2 cellular contexts compared by ENCODE assay signal in genomic region chr19:44642375-44642774, GRCh38.
TF ChIP-seq lines count a peak whose summit lies in the region.

No MANE protein-coding gene starts in this region.

TF ChIP-seq in HEK293, 187 proteins besides CTCF, POLR2A, EP300 and RAD21 (continues in another document):
- TF ChIP-seq PRDM4 (tag by site-specific recombination; IDR thresholded peaks at IDR 0.05), result no peak
- TF ChIP-seq ZNF544 (tag by site-specific recombination; IDR thresholded peaks at IDR 0.05), result no peak; the same call in 1 of the 2 replicates
- TF ChIP-seq INSM2 (tag by site-specific recombination; IDR thresholded peaks at IDR 0.05), result no peak
- no peak for TF ChIP-seq HIC1 (tag by site-specific recombination; IDR thresholded peaks at IDR 0.05)
- no peak for TF ChIP-seq TRIM28 (IDR thresholded peaks at IDR 0.05; ENCODE audit: borderline replicate concordance, low read length)
- peak; percentile 43; the same call in 1 of the 2 replicates for TF ChIP-seq ZNF366 (tag by site-specific recombination; conservative IDR thresholded peaks at IDR 0.05)
- TF ChIP-seq IKZF3 (tag by site-specific recombination; IDR thresholded peaks at IDR 0.05), result no peak
- TF ChIP-seq ZBTB48 (tag by site-specific recombination; IDR thresholded peaks at IDR 0.05), result no peak
- TF ChIP-seq ZNF692 (tag by site-specific recombination; IDR thresholded peaks at IDR 0.05), result no peak
- no peak for TF ChIP-seq GLI4 (tag by site-specific recombination; IDR thresholded peaks at IDR 0.05)
- TF ChIP-seq ZNF596 (tag by site-specific recombination; IDR thresholded peaks at IDR 0.05), result peak; percentile 99
- peak; percentile 54; the same call in 1 of the 2 replicates for TF ChIP-seq ZNF398 (tag by site-specific recombination; IDR thresholded peaks at IDR 0.05)
- no peak for TF ChIP-seq ZBTB8A (tag by site-specific recombination; IDR thresholded peaks at IDR 0.05)
- TF ChIP-seq ZNF426 (tag by site-specific recombination; IDR thresholded peaks at IDR 0.05), result no peak
- no peak for TF ChIP-seq ZNF558 (tag by site-specific recombination; IDR thresholded peaks at IDR 0.05)
- no peak for TF ChIP-seq ZNF341 (tag by site-specific recombination; IDR thresholded peaks at IDR 0.05; ENCODE audit: low read depth)
- no peak for TF ChIP-seq ZNF266 (tag by site-specific recombination; IDR thresholded peaks at IDR 0.05; ENCODE audit: low read depth)
- no peak for TF ChIP-seq ZBTB1 (tag by site-specific recombination; IDR thresholded peaks at IDR 0.05)

TF ChIP-seq in K562, 482 proteins besides CTCF, POLR2A, EP300 and RAD21 (continues in another document):
- TF ChIP-seq VEZF1 (CRISPR knock-in tag; IDR thresholded peaks at IDR 0.05) (peak; percentile 79), FOXJ3 (CRISPR knock-in tag; IDR thresholded peaks at IDR 0.05) (no peak), ID3 (CRISPR knock-in tag; IDR thresholded peaks at IDR 0.05) (no peak), ID3 (tag; IDR thresholded peaks at IDR 0.05) (no peak), MTA1 (IDR thresholded peaks at IDR 0.05; ENCODE audit: borderline replicate concordance) (peak; percentile 65; the same call in 1 of the 2 replicates), L3MBTL2 (IDR thresholded peaks at IDR 0.05) (no peak), ZHX1 (conservative IDR thresholded peaks at IDR 0.05; ENCODE audit: low read length) (no peak), HIVEP1 (CRISPR knock-in tag; IDR thresholded peaks at IDR 0.05) (no peak), ZNF134 (CRISPR knock-in tag; conservative IDR thresholded peaks at IDR 0.05) (no peak), ZNF512 (tag; IDR thresholded peaks at IDR 0.05) (peak; percentile 62; the same call in 1 of the 2 replicates), LARP7 (IDR thresholded peaks at IDR 0.05) (0 out of 2 replicates have a peak, but pooled peaks have one; percentile 20), ZNF121 (CRISPR knock-in tag; conservative IDR thresholded peaks at IDR 0.05) (no peak), CBFA2T3 (IDR thresholded peaks at IDR 0.05) (peak; percentile 81), HBP1 (CRISPR knock-in tag; IDR thresholded peaks at IDR 0.05) (0 out of 2 replicates have a peak, but pooled peaks have one; percentile 79), ZBTB7A (IDR thresholded peaks at IDR 0.05; ENCODE audit: borderline replicate concordance, control insufficient read depth, low read depth, low read length) (no peak), HNRNPLL (IDR thresholded peaks at IDR 0.05; ENCODE audit: low read depth, low read length, poor library complexity, severe bottlenecking) (no peak), NFE2L1 (tag; IDR thresholded peaks at IDR 0.05; ENCODE audit: borderline replicate concordance, low read depth) (no peak), RUNX1 (IDR thresholded peaks at IDR 0.05; ENCODE audit: low read depth) (no peak), PRPF4 (IDR thresholded peaks at IDR 0.05; ENCODE audit: insufficient read depth, low read depth, low read length, poor library complexity, severe bottlenecking) (no peak), TGIF2 (CRISPR knock-in tag; IDR thresholded peaks at IDR 0.05) (no peak), NFRKB (IDR thresholded peaks at IDR 0.05; ENCODE audit: low read depth) (no peak), ZNF589 (CRISPR knock-in tag; IDR thresholded peaks at IDR 0.05; ENCODE audit: low read depth) (no peak), DNMT1 (IDR thresholded peaks at IDR 0.05) (no peak), ZNF24 (IDR thresholded peaks at IDR 0.05) (no peak), E2F8 (IDR thresholded peaks at IDR 0.05; ENCODE audit: low read depth, partially characterized antibody) (no peak), FOXP1 (CRISPR knock-in tag; IDR thresholded peaks at IDR 0.05) (no peak), THAP7 (CRISPR knock-in tag; IDR thresholded peaks at IDR 0.05) (no peak), CAMTA2 (CRISPR knock-in tag; conservative IDR thresholded peaks at IDR 0.05) (no peak), TAL1 (IDR thresholded peaks at IDR 0.05) (peak; percentile 58), SP1 (CRISPR knock-in tag; IDR thresholded peaks at IDR 0.05) (no peak), ZNF445 (CRISPR knock-in tag; IDR thresholded peaks at IDR 0.05; ENCODE audit: low read depth) (no peak), ZKSCAN8 (CRISPR knock-in tag; IDR thresholded peaks at IDR 0.05) (no peak), CEBPZ (IDR thresholded peaks at IDR 0.05; ENCODE audit: borderline replicate concordance, low read depth, low read length) (no peak), BDP1 (IDR thresholded peaks at IDR 0.05; ENCODE audit: insufficient read depth, insufficient read length) (no peak), SNIP1 (IDR thresholded peaks at IDR 0.05; ENCODE audit: low read depth) (no peak), POLR2B (IDR thresholded peaks at IDR 0.05; ENCODE audit: low read depth, partially characterized antibody) (no peak), ZBTB5 (IDR thresholded peaks at IDR 0.05) (no peak), ATF1 (CRISPR knock-in tag; IDR thresholded peaks at IDR 0.05) (no peak), ATF1 (tag; IDR thresholded peaks at IDR 0.05) (no peak), SMARCA4 (IDR thresholded peaks at IDR 0.05) (peak; percentile 59; the same call in 1 of the 2 replicates), ZNF431 (CRISPR knock-in tag; IDR thresholded peaks at IDR 0.05) (no peak), GATAD2A (IDR thresholded peaks at IDR 0.05) (peak; percentile 11; the same call in 1 of the 2 replicates), ZNF507 (tag; conservative IDR thresholded peaks at IDR 0.05) (no peak)
